Comparison of ENCODE assay signal across 17 cellular contexts in genomic region chr14:91888641-91889476, GRCh38. TPM values are rescaled to one million over a fixed set of nuclear protein-coding genes. Genes with fewer than 3 reads are reported as not detected.
DNase-seq lines count a peak whose midpoint lies in the region; ATAC-seq and TF ChIP-seq lines count a peak whose summit lies in the region.
"Had no signal": no experiment of that assay in that cellular context is flagged by ENCODE, and none has a peak within 500 bp of the region (broad histone marks: within the 10 kb centered on the region; RNA-seq: fewer than 3 reads in every experiment).

No MANE protein-coding gene starts in this region.

- H3K36me3 ChIP-seq in muscle layer of duodenum (ENCODE audit: control insufficient read depth in 1 of 2, insufficient read depth in 2 of 2, low read length in 2 of 2) (peaks cover 4 to 12% of the 10 kb centered on the region in 2 donors), tibial nerve (peaks cover 0 to 6% (median 0%) of the 10 kb centered on the region in 3 donors)
- H3K36me3 ChIP-seq: colonic mucosa had no signal

- no peak for TF ChIP-seq POLR2A in tibial nerve (IDR thresholded peaks at IDR 0.05)

- intact Hi-C loops in activated CD4-positive, alpha-beta T cell treated with anti-CD3 and anti-CD28 coated beads for 36 hours (cut with DNase I, micrococcal nuclease) = no loop called here
- intact Hi-C loops in activated naive CD4-positive, alpha-beta T cell treated with anti-CD3 and anti-CD28 coated beads for 36 hours (cut with micrococcal nuclease) = no loop called here

- 54 to 59% methylated on average over 9 to 10 of the region's 10 CpGs for WGBS in tibial nerve, 2 donors

- H3K4me3 ChIP-seq in coronary artery (no peak overlapping the region), muscle layer of duodenum (ENCODE audit: low read depth in 1 of 2, low read length in 2 of 2) (no peak overlapping the region), tibial nerve (no peak overlapping the region)
- H3K4me3 ChIP-seq: A549, colonic mucosa, GM12878, SK-N-MC had no signal

- TF ChIP-seq CTCF in coronary artery (IDR thresholded peaks at IDR 0.05) (no peak), tibial nerve (IDR thresholded peaks at IDR 0.05) (no peak)

- DNase-seq in activated naive CD8-positive, alpha-beta T cell treated with anti-CD3 and anti-CD28 coated beads, Interleukin-2, amount 10 ng/mL, durations not matched to agents 7 days and 5 days = no peak
- no peak for DNase-seq in activated naive CD8-positive, alpha-beta T cell treated with anti-CD3 and anti-CD28 coated beads for 36 hours
- DNase-seq in coronary artery (ENCODE audit: low spot score) = no peak
- DNase-seq in tibial nerve (ENCODE audit: low spot score in 2 of 2) = no peak
- no peak for DNase-seq in activated CD4-positive, alpha-beta T cell treated with anti-CD3 and anti-CD28 coated beads for 36 hours
- no peak for DNase-seq in NCI-H2196 treated with DMSO at 0.1 percent for 48 hours (lab: John Stamatoyannopoulos, UW; ENCODE audit: unreplicated experiment)
- no peak for DNase-seq in activated naive CD4-positive, alpha-beta T cell treated with anti-CD3 and anti-CD28 coated beads for 36 hours
- DNase-seq: activated CD4-positive, alpha-beta T cell treated with anti-CD3 and anti-CD28 coated beads, Interleukin-2, amount 10 ng/mL, durations not matched to agents 24 days and 14 days; activated gamma-delta T cell; colonic mucosa; H9; NCI-H1417; NK-92 treated with Interleukin-12 subunit alpha and Interleukin-12 subunit beta, amount 100 ng/mL, for 24 hours had no signal

- no peak overlapping the region for H3K4me3 Mint-ChIP-seq in activated naive CD8-positive, alpha-beta T cell treated with anti-CD3 and anti-CD28 coated beads, Interleukin-2, amount 10 ng/mL, durations not matched to agents 7 days and 5 days
- no peak overlapping the region for H3K4me3 Mint-ChIP-seq in activated naive CD8-positive, alpha-beta T cell treated with anti-CD3 and anti-CD28 coated beads for 36 hours
- H3K4me3 Mint-ChIP-seq in activated CD4-positive, alpha-beta T cell treated with anti-CD3 and anti-CD28 coated beads for 36 hours = no peak overlapping the region
- H3K4me3 Mint-ChIP-seq in activated naive CD4-positive, alpha-beta T cell treated with anti-CD3 and anti-CD28 coated beads for 36 hours = no peak overlapping the region
- H3K4me3 Mint-ChIP-seq: activated CD4-positive, alpha-beta T cell treated with anti-CD3 and anti-CD28 coated beads, Interleukin-2, amount 10 ng/mL, durations not matched to agents 24 days and 14 days; H9 had no signal

- H3K27me3 Mint-ChIP-seq in activated naive CD8-positive, alpha-beta T cell treated with anti-CD3 and anti-CD28 coated beads, Interleukin-2, amount 10 ng/mL, durations not matched to agents 7 days and 5 days = no peaks in the 10 kb centered on the region
- H3K27me3 Mint-ChIP-seq in activated naive CD8-positive, alpha-beta T cell treated with anti-CD3 and anti-CD28 coated beads for 36 hours = no peaks in the 10 kb centered on the region
- no peaks in the 10 kb centered on the region for H3K27me3 Mint-ChIP-seq in activated CD4-positive, alpha-beta T cell treated with anti-CD3 and anti-CD28 coated beads for 36 hours
- H3K27me3 Mint-ChIP-seq in activated naive CD4-positive, alpha-beta T cell treated with anti-CD3 and anti-CD28 coated beads for 36 hours (ENCODE audit: low read depth) = no peaks in the 10 kb centered on the region
- H3K27me3 Mint-ChIP-seq: activated CD4-positive, alpha-beta T cell treated with anti-CD3 and anti-CD28 coated beads, Interleukin-2, amount 10 ng/mL, durations not matched to agents 24 days and 14 days had no signal

- no peaks in the 10 kb centered on the region for H3K9me3 ChIP-seq in muscle layer of duodenum (ENCODE audit: control insufficient read depth in 1 of 2, low read length in 2 of 2)
- no peaks in the 10 kb centered on the region for H3K9me3 ChIP-seq in tibial nerve
- H3K9me3 ChIP-seq: A549, colonic mucosa had no signal

- CTCF ChIA-PET in activated CD4-positive, alpha-beta T cell treated with anti-CD3 and anti-CD28 coated beads for 36 hours (lab: Charles Lee) = interaction anchor here (1.1 kb wide), 1 partner anchor 23 kb away, joined by 5 read pairs; no protein-coding TSS in a partner anchor
- CTCF ChIA-PET in activated naive CD4-positive, alpha-beta T cell treated with anti-CD3 and anti-CD28 coated beads for 36 hours (lab: Charles Lee) = interaction anchor here (0.8 to 0.9 kb wide), 2 partner anchors 10 to 25 kb away, joined by 3 to 5 read pairs; no protein-coding TSS in a partner anchor

- ATAC-seq in activated naive CD8-positive, alpha-beta T cell treated with anti-CD3 and anti-CD28 coated beads, Interleukin-2, amount 10 ng/mL, durations not matched to agents 7 days and 5 days (ENCODE audit: low read depth) = no peak
- ATAC-seq in activated CD4-positive, alpha-beta T cell treated with anti-CD3 and anti-CD28 coated beads for 36 hours = no peak
- ATAC-seq: A549, GM12878 had no signal

- H3K27ac Mint-ChIP-seq in activated naive CD8-positive, alpha-beta T cell treated with anti-CD3 and anti-CD28 coated beads, Interleukin-2, amount 10 ng/mL, durations not matched to agents 7 days and 5 days = peak overlapping the region; percentile 24
- H3K27ac Mint-ChIP-seq in activated naive CD8-positive, alpha-beta T cell treated with anti-CD3 and anti-CD28 coated beads for 36 hours = no peak overlapping the region
- H3K27ac Mint-ChIP-seq in activated CD4-positive, alpha-beta T cell treated with anti-CD3 and anti-CD28 coated beads for 36 hours = no peak overlapping the region
- H3K27ac Mint-ChIP-seq in activated naive CD4-positive, alpha-beta T cell treated with anti-CD3 and anti-CD28 coated beads for 36 hours = no peak overlapping the region
- H3K27ac Mint-ChIP-seq: activated CD4-positive, alpha-beta T cell treated with anti-CD3 and anti-CD28 coated beads, Interleukin-2, amount 10 ng/mL, durations not matched to agents 24 days and 14 days had no signal

- no peaks in the 10 kb centered on the region for H3K36me3 Mint-ChIP-seq in activated naive CD8-positive, alpha-beta T cell treated with anti-CD3 and anti-CD28 coated beads, Interleukin-2, amount 10 ng/mL, durations not matched to agents 7 days and 5 days
- peaks cover 1% of the 10 kb centered on the region for H3K36me3 Mint-ChIP-seq in activated naive CD8-positive, alpha-beta T cell treated with anti-CD3 and anti-CD28 coated beads for 36 hours
- peaks cover 3% of the 10 kb centered on the region for H3K36me3 Mint-ChIP-seq in activated CD4-positive, alpha-beta T cell treated with anti-CD3 and anti-CD28 coated beads for 36 hours (ENCODE audit: low read depth)
- H3K36me3 Mint-ChIP-seq in activated naive CD4-positive, alpha-beta T cell treated with anti-CD3 and anti-CD28 coated beads for 36 hours (ENCODE audit: low read depth) = no peaks in the 10 kb centered on the region

- H3K27me3 ChIP-seq in muscle layer of duodenum (ENCODE audit: low read depth, low read length) (no peaks in the 10 kb centered on the region), tibial nerve (no peaks in the 10 kb centered on the region)
- H3K27me3 ChIP-seq: colonic mucosa had no signal

- TF ChIP-seq EP300 in tibial nerve (IDR thresholded peaks at IDR 0.05) = no peak

- H3K4me1 ChIP-seq in muscle layer of duodenum (ENCODE audit: control insufficient read depth in 1 of 2, insufficient read depth in 2 of 2, low read length in 2 of 2) (peaks cover 0 to 18% of the 10 kb centered on the region in 2 donors), tibial nerve (peaks cover 0 to 77% (median 44%) of the 10 kb centered on the region in 4 donors)
- H3K4me1 ChIP-seq: A549, colonic mucosa had no signal

- H3K27ac ChIP-seq in coronary artery (peak overlapping the region; percentile 74 to 86), muscle layer of duodenum (ENCODE audit: low read length) (peak overlapping the region; percentile 35), tibial nerve (peak overlapping the region; percentile 58 to 89 (median 78))
- H3K27ac ChIP-seq: A549, colonic mucosa, SK-N-MC had no signal

- POLR2A ChIA-PET in activated naive CD8-positive, alpha-beta T cell treated with anti-CD3 and anti-CD28 coated beads, Interleukin-2, amount 10 ng/mL, durations not matched to agents 7 days and 5 days (lab: Charles Lee) = interaction anchor here (0.7 to 2.1 kb wide), 3 partner anchors 14 to 113 kb away, joined by 3 to 7 read pairs (median 4); no protein-coding TSS in a partner anchor
- POLR2A ChIA-PET in activated CD4-positive, alpha-beta T cell treated with anti-CD3 and anti-CD28 coated beads for 36 hours (lab: Charles Lee) = no interaction called here

- no peaks in the 10 kb centered on the region for H3K9me3 Mint-ChIP-seq in activated naive CD8-positive, alpha-beta T cell treated with anti-CD3 and anti-CD28 coated beads, Interleukin-2, amount 10 ng/mL, durations not matched to agents 7 days and 5 days
- no peaks in the 10 kb centered on the region for H3K9me3 Mint-ChIP-seq in activated naive CD8-positive, alpha-beta T cell treated with anti-CD3 and anti-CD28 coated beads for 36 hours
- H3K9me3 Mint-ChIP-seq in activated CD4-positive, alpha-beta T cell treated with anti-CD3 and anti-CD28 coated beads for 36 hours (ENCODE audit: low read depth) = no peaks in the 10 kb centered on the region
- H3K9me3 Mint-ChIP-seq in activated naive CD4-positive, alpha-beta T cell treated with anti-CD3 and anti-CD28 coated beads for 36 hours = no peaks in the 10 kb centered on the region
- H3K9me3 Mint-ChIP-seq: activated CD4-positive, alpha-beta T cell treated with anti-CD3 and anti-CD28 coated beads, Interleukin-2, amount 10 ng/mL, durations not matched to agents 24 days and 14 days; H9 had no signal

- peaks cover 39% of the 10 kb centered on the region for H3K4me1 Mint-ChIP-seq in activated naive CD8-positive, alpha-beta T cell treated with anti-CD3 and anti-CD28 coated beads, Interleukin-2, amount 10 ng/mL, durations not matched to agents 7 days and 5 days
- peaks cover 61% of the 10 kb centered on the region for H3K4me1 Mint-ChIP-seq in activated naive CD8-positive, alpha-beta T cell treated with anti-CD3 and anti-CD28 coated beads for 36 hours
- H3K4me1 Mint-ChIP-seq in activated CD4-positive, alpha-beta T cell treated with anti-CD3 and anti-CD28 coated beads for 36 hours = peaks cover 48% of the 10 kb centered on the region
- peaks cover 50% of the 10 kb centered on the region for H3K4me1 Mint-ChIP-seq in activated naive CD4-positive, alpha-beta T cell treated with anti-CD3 and anti-CD28 coated beads for 36 hours (ENCODE audit: low read depth)

RNA-seq across cellular contexts. Expression of gene TC2N, which starts 21.5 kb away (rescaled TPM):
- total RNA-seq in activated naive CD8-positive, alpha-beta T cell treated with anti-CD3 and anti-CD28 coated beads, Interleukin-2, amount 10 ng/mL, durations not matched to agents 7 days and 5 days = 100 to 1,000 TPM; 163 to 181 TPM
- total RNA-seq in activated naive CD8-positive, alpha-beta T cell treated with anti-CD3 and anti-CD28 coated beads for 36 hours = 10 to 100 TPM; 16.7 to 17.4 TPM
- total RNA-seq in tibial nerve = 10 to 100 TPM; 23.4 to 35.2 (median 25.7) TPM
- 10 to 100 TPM; 48.8 to 49.3 TPM for total RNA-seq in activated CD4-positive, alpha-beta T cell treated with anti-CD3 and anti-CD28 coated beads for 36 hours
- 10 to 100 TPM; 61.7 to 66.2 TPM for total RNA-seq in activated naive CD4-positive, alpha-beta T cell treated with anti-CD3 and anti-CD28 coated beads for 36 hours

RNA-seq across cellular contexts. Expression of gene FBLN5, which starts 58.6 kb away (rescaled TPM):
- 1 to 10 TPM; 2.4 to 3.5 TPM for total RNA-seq in activated naive CD8-positive, alpha-beta T cell treated with anti-CD3 and anti-CD28 coated beads, Interleukin-2, amount 10 ng/mL, durations not matched to agents 7 days and 5 days
- total RNA-seq in activated naive CD8-positive, alpha-beta T cell treated with anti-CD3 and anti-CD28 coated beads for 36 hours = 1 to 10 TPM; 1.3 to 1.6 TPM
- 100 to 1,000 TPM; 109 to 215 (median 186) TPM for total RNA-seq in tibial nerve
- 1 to 10 TPM; 3.0 to 4.7 TPM for total RNA-seq in activated CD4-positive, alpha-beta T cell treated with anti-CD3 and anti-CD28 coated beads for 36 hours
- total RNA-seq in activated naive CD4-positive, alpha-beta T cell treated with anti-CD3 and anti-CD28 coated beads for 36 hours = 1 to 10 TPM; 1.2 to 1.6 TPM

Comparison
In these comparisons a context has a peak if more than half of its experiments do, and no peak if none do; other contexts are left out.
1. RNA of gene FBLN5, which starts 58.6 kb away (total RNA-seq): 109 to 215 TPM in tibial nerve; 3.0 to 4.7 TPM in activated CD4-positive, alpha-beta T cell treated with anti-CD3 and anti-CD28 coated beads for 36 hours, 2.4 to 3.5 TPM in activated naive CD8-positive, alpha-beta T cell treated with anti-CD3 and anti-CD28 coated beads, Interleukin-2, amount 10 ng/mL, durations not matched to agents 7 days and 5 days, 1.3 to 1.6 TPM in activated naive CD8-positive, alpha-beta T cell treated with anti-CD3 and anti-CD28 coated beads for 36 hours and 1.2 to 1.6 TPM in activated naive CD4-positive, alpha-beta T cell treated with anti-CD3 and anti-CD28 coated beads for 36 hours; every median in the first group is over 10 times any median in the second.
2. Peak in every context shown above with its lines, with median percentiles within 50 percentile points of each other: H3K27ac ChIP-seq.